1 cellular context compared by ENCODE assay signal in genomic region chr11:45818961-45819605, GRCh38.
A peak's percentile ranks its signal among the peaks of the same experiment; 100 is the strongest.
TF ChIP-seq lines count a peak whose summit lies in the region.

No MANE protein-coding gene starts in this region.

TF ChIP-seq in GM12878, 131 proteins besides CTCF, POLR2A, EP300 and RAD21:
- TF ChIP-seq MEF2B (IDR thresholded peaks at IDR 0.05; ENCODE audit: partially characterized antibody, poor library complexity, severe bottlenecking) (peak; percentile 23), SPI1 (IDR thresholded peaks at IDR 0.05; ENCODE audit: borderline replicate concordance, insufficient read depth, low read depth, low read length) (peak; percentile 43; the same call in 1 of the 2 replicates), JUND (IDR thresholded peaks at IDR 0.05; ENCODE audit: low read depth, low read length) (no peak), CEBPB (IDR thresholded peaks at IDR 0.05; ENCODE audit: borderline replicate concordance in 1 of 2, low read depth in 2 of 2, low read length in 2 of 2) (no peak), STAT3 (IDR thresholded peaks at IDR 0.05; ENCODE audit: low read depth, low read length) (no peak)
